ENCODE assay signal across 1 cellular context in the genomic region with DNA sequence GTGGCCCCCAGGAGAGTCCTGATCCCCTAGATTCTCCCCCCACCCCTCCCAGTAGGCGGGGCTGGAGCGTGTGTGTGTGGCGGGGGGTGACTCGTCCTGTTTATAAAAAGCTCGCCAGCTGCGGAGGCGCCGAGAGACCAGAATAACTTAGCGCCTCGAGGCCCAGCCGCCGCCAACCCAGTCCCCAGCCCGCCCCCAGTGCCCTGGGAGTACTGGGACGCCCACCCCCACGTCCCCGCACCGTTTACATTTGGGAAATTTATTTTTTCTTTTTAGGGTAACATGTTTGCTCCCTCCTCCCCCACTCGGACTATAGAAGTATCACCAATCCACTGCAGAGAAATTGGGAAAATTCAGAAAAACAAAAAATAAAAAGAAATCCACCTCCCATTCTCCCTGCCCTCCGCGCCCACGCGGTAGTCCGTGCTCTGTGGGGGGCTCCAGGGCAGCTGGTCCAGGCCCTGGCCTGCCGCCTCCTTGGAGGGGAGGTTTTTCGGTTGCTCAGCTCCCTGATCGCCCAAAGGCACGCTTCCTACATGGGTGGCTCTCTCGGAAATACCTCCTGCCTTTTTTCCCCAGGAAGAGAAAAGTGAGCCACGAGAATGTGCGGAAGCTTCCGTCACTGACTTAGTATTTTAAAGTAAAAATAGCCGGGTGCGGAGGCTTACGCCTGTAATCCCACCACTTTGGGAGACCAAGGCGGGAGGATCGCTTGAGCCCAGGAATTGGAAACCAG.
TF ChIP-seq lines count a peak whose summit lies in the region.

No MANE protein-coding gene starts in this region.

TF ChIP-seq in SK-N-SH, 30 proteins besides CTCF, POLR2A, EP300 and RAD21:
- TF ChIP-seq RXRA (IDR thresholded peaks at IDR 0.05; ENCODE audit: borderline replicate concordance, low read depth) (no peak), TEAD4 (IDR thresholded peaks at IDR 0.05; ENCODE audit: borderline replicate concordance, insufficient read depth) (no peak), MXI1 (IDR thresholded peaks at IDR 0.05; ENCODE audit: low read depth, low read length) (no peak), REST (IDR thresholded peaks at IDR 0.05; ENCODE audit: low read depth, low read length) (no peak), TAF1 (IDR thresholded peaks at IDR 0.05; ENCODE audit: borderline replicate concordance, low read depth, low read length) (no peak), EZH2phosphoT487 (IDR thresholded peaks at IDR 0.05; ENCODE audit: borderline replicate concordance, low read depth) (no peak), RCOR1 (IDR thresholded peaks at IDR 0.05; ENCODE audit: low read length) (no peak), TCF12 (IDR thresholded peaks at IDR 0.05) (no peak), ELF1 (IDR thresholded peaks at IDR 0.05) (no peak), FOSL2 (IDR thresholded peaks at IDR 0.05; ENCODE audit: borderline replicate concordance, low read depth) (no peak), FOXM1 (IDR thresholded peaks at IDR 0.05; ENCODE audit: low read depth) (no peak), SMC3 (IDR thresholded peaks at IDR 0.05; ENCODE audit: low read depth, low read length) (no peak), NFIC (IDR thresholded peaks at IDR 0.05; ENCODE audit: borderline replicate concordance) (no peak)
- TF ChIP-seq, protein P1, sequence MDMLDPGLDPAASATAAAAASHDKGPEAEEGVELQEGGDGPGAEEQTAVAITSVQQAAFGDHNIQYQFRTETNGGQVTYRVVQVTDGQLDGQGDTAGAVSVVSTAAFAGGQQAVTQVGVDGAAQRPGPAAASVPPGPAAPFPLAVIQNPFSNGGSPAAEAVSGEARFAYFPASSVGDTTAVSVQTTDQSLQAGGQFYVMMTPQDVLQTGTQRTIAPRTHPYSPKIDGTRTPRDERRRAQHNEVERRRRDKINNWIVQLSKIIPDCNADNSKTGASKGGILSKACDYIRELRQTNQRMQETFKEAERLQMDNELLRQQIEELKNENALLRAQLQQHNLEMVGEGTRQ (IDR thresholded peaks at IDR 0.05; ENCODE audit: borderline replicate concordance, low read depth, low read length): no peak
- TF ChIP-seq, protein P2, sequence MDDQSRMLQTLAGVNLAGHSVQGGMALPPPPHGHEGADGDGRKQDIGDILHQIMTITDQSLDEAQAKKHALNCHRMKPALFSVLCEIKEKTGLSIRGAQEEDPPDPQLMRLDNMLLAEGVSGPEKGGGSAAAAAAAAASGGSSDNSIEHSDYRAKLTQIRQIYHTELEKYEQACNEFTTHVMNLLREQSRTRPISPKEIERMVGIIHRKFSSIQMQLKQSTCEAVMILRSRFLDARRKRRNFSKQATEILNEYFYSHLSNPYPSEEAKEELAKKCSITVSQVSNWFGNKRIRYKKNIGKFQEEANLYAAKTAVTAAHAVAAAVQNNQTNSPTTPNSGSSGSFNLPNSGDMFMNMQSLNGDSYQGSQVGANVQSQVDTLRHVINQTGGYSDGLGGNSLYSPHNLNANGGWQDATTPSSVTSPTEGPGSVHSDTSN (IDR thresholded peaks at IDR 0.05): no peak
- TF ChIP-seq, protein P3, sequence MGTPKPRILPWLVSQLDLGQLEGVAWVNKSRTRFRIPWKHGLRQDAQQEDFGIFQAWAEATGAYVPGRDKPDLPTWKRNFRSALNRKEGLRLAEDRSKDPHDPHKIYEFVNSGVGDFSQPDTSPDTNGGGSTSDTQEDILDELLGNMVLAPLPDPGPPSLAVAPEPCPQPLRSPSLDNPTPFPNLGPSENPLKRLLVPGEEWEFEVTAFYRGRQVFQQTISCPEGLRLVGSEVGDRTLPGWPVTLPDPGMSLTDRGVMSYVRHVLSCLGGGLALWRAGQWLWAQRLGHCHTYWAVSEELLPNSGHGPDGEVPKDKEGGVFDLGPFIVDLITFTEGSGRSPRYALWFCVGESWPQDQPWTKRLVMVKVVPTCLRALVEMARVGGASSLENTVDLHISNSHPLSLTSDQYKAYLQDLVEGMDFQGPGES (IDR thresholded peaks at IDR 0.05; ENCODE audit: low read depth, low read length): no peak
